Comparison of ENCODE assay signal across 30 cellular contexts in genomic region chr13:42063105-42063504, GRCh38.
"Had no signal": no experiment of that assay in that cellular context is flagged by ENCODE, and none has a peak within 500 bp of the region (broad histone marks: within the 10 kb centered on the region; RNA-seq: fewer than 3 reads in every experiment).

No MANE protein-coding gene starts in this region.

- H3K4me2 ChIP-seq: smooth muscle cell had no signal

- H3K9me3 ChIP-seq: adrenal gland, ascending aorta, esophagus squamous epithelium, gastrocnemius medialis, lower lobe of right lung, testis, vagina had no signal

- H3K4me3 Mint-ChIP-seq: activated CD8-positive, alpha-beta T cell treated with anti-CD3 and anti-CD28 coated beads, Interleukin-2, amount 10 ng/mL, durations not matched to agents 7 days and 5 days; activated naive CD8-positive, alpha-beta T cell; activated T-helper 1 cell treated with anti-CD3 and anti-CD28 coated beads, Interleukin-12 subunit alpha, Interleukin-12 subunit beta, Interleukin-2, Interleukin-4 antibody, amounts not matched to agents 30 ng/mL and 10 ng/mL and 1 ng/mL, durations not matched to agents 14 hours and 24 hours and 36 hours; naive B cell; neural crest cell; stimulated activated memory B cell treated with anti-CD40 and anti-IgM and Interleukin-4, amounts not matched to agents 10 μg/mL and 1 μg/mL and 100 μg/mL, for 72 hours had no signal

- H3K27ac ChIP-seq: adrenal gland, ascending aorta, esophagus squamous epithelium, gastrocnemius medialis, lower lobe of right lung, testis, vagina had no signal

- FAIRE-seq: colon, islet of Langerhans had no signal

- H3K36me3 ChIP-seq: adrenal gland, gastrocnemius medialis had no signal

- H3K4me1 Mint-ChIP-seq: naive B cell; neural crest cell; stimulated activated memory B cell treated with anti-CD40 and anti-IgM and Interleukin-4, amounts not matched to agents 10 μg/mL and 1 μg/mL and 100 μg/mL, for 72 hours had no signal

- H3K27me3 ChIP-seq: adrenal gland, ascending aorta, brain microvascular endothelial cell, esophagus squamous epithelium, gastrocnemius medialis, testis, vagina had no signal

- H3K9me3 Mint-ChIP-seq: stimulated activated memory B cell treated with anti-CD40 and anti-IgM and Interleukin-4, amounts not matched to agents 10 μg/mL and 1 μg/mL and 100 μg/mL, for 72 hours had no signal

- H3K4me1 ChIP-seq: adrenal gland, ascending aorta, esophagus squamous epithelium, gastrocnemius medialis, lower lobe of right lung, testis, vagina had no signal

- H3K27ac Mint-ChIP-seq: activated CD8-positive, alpha-beta T cell treated with anti-CD3 and anti-CD28 coated beads, Interleukin-2, amount 10 ng/mL, durations not matched to agents 7 days and 5 days; activated naive CD8-positive, alpha-beta T cell; activated T-helper 1 cell treated with anti-CD3 and anti-CD28 coated beads, Interleukin-12 subunit alpha, Interleukin-12 subunit beta, Interleukin-2, Interleukin-4 antibody, amounts not matched to agents 30 ng/mL and 10 ng/mL and 1 ng/mL, durations not matched to agents 14 hours and 24 hours and 36 hours; naive B cell; stimulated activated memory B cell treated with anti-CD40 and anti-IgM and Interleukin-4, amounts not matched to agents 10 μg/mL and 1 μg/mL and 100 μg/mL, for 72 hours had no signal

- DNase-seq: activated CD4-positive, alpha-beta T cell treated with anti-CD3 and anti-CD28 coated beads for 1 hour; activated CD4-positive, alpha-beta T cell treated with anti-CD3 and anti-CD28 coated beads, Interleukin-2, amount 50 U/mL, for 1 hour; activated CD8-positive, alpha-beta T cell treated with anti-CD3 and anti-CD28 coated beads, Interleukin-2, amount 10 ng/mL, durations not matched to agents 7 days and 5 days; activated naive CD4-positive, alpha-beta T cell; adrenal gland; brain microvascular endothelial cell; central memory CD4-positive, alpha-beta T cell; effector memory CD4-positive, alpha-beta T cell; esophagus squamous epithelium; gastrocnemius medialis; hippocampal formation; lower lobe of right lung; naive B cell; occipital lobe; posterior cingulate gyrus; stimulated activated CD4-positive, alpha-beta T cell treated with anti-CD3 and anti-CD28 coated beads, Interleukin-15, amount 100 ng/mL, for 24 hours; T-helper 9 cell; testis; trophoblast cell had no signal

- H3K4me3 ChIP-seq: adrenal gland, ascending aorta, esophagus squamous epithelium, gastrocnemius medialis, lower lobe of right lung, smooth muscle cell, testis, vagina had no signal

- ATAC-seq: activated CD8-positive, alpha-beta T cell treated with anti-CD3 and anti-CD28 coated beads, Interleukin-2, amount 10 ng/mL, durations not matched to agents 7 days and 5 days; gastrocnemius medialis; left lobe of liver; lower lobe of right lung; sciatic nerve; stimulated activated memory B cell treated with anti-CD40 and anti-IgM and Interleukin-4, amounts not matched to agents 10 μg/mL and 1 μg/mL and 100 μg/mL, for 72 hours had no signal

- H3K36me3 Mint-ChIP-seq: stimulated activated memory B cell treated with anti-CD40 and anti-IgM and Interleukin-4, amounts not matched to agents 10 μg/mL and 1 μg/mL and 100 μg/mL, for 72 hours had no signal

- H3K27me3 Mint-ChIP-seq: activated naive CD8-positive, alpha-beta T cell; naive B cell had no signal
